7 cellular contexts compared by ENCODE assay signal in the genomic region with DNA sequence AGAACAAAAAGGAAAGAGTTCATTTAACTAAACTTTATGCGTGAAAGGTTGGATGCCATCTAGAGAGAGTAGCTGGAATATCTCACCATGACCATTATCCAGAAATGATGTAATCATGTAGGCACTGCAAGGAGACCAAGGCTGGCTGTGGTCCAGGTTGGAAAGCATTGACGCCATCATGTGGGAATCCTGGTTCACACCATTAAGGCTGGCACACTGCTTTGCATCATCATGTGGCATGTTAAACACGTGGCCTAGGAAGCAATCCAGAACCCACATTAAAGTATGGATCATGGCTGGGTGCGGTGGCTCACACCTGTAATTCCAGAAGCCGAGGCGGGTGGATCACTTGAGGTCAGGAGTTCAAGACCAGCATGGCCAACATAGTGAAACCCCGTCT. TPM values are rescaled to one million over a fixed set of nuclear protein-coding genes. Genes with fewer than 3 reads are reported as not detected.
DNase-seq lines count a peak whose midpoint lies in the region; ATAC-seq and TF ChIP-seq lines count a peak whose summit lies in the region.

No MANE protein-coding gene starts in this region.

- H3K36me3 ChIP-seq in adrenal gland (replicated peaks in 1 of 2) (peaks cover 0 to 20% of the 10 kb centered on the region in 2 donors), tibial nerve (peaks cover 0 to 67% (median 0%) of the 10 kb centered on the region in 3 donors)

- peaks cover 65% of the 10 kb centered on the region for H3K4me1 Mint-ChIP-seq in HFFc6 (ENCODE audit: low read depth)

- H3K9me3 ChIP-seq in adrenal gland (replicated peaks in 1 of 3) (no peaks in the 10 kb centered on the region), right cardiac atrium (ENCODE audit: control insufficient read depth, low read length) (no peaks in the 10 kb centered on the region), tibial nerve (no peaks in the 10 kb centered on the region)

- ATAC-seq in right cardiac atrium = no peak

- WGBS in adrenal gland, 4 donors = 75 to 83% (median 80%) methylated on average over 7 of the region's 7 CpGs
- WGBS in right cardiac atrium = 45% methylated on average over 7 of the region's 7 CpGs
- 43 to 59% methylated on average over 7 of the region's 7 CpGs for WGBS in tibial nerve, 2 donors

- TF ChIP-seq POLR2A in adrenal gland (IDR thresholded peaks at IDR 0.05) (no peak), tibial nerve (IDR thresholded peaks at IDR 0.05) (no peak)

- DNase-seq in HFFc6 (peak; percentile 82), adrenal gland (peak in 4 of 7 donors; percentile 17 to 70 (median 34)), right cardiac atrium (peak; percentile 76 to 82 (median 76)), tibial nerve (ENCODE audit: low spot score in 2 of 2) (peak; percentile 30 to 34), NAMALWA (ENCODE audit: low spot score) (no peak)
- DNase-seq in activated effector memory CD4-positive, alpha-beta T cell treated with anti-CD3 and anti-CD28 coated beads, Interleukin-2, amount 50 U/mL, for 16 hours = no peak
- no peak for DNase-seq in stimulated activated CD4-positive, alpha-beta T cell treated with anti-CD3 and anti-CD28 coated beads, Interleukin-2, amount 100 ng/mL, for 24 hours

- H3K4me3 ChIP-seq in adrenal gland (peak overlapping the region in 1 of 4 donors; percentile 19), right cardiac atrium (ENCODE audit: low read length) (no peak overlapping the region), tibial nerve (peak overlapping the region in 3 of 4 donors; percentile 7 to 81 (median 70))

- peaks cover 33% of the 10 kb centered on the region for H3K27me3 Mint-ChIP-seq in HFFc6 (ENCODE audit: insufficient read depth)

- peak in 1 of 2 donors; percentile 68 for TF ChIP-seq EP300 in tibial nerve (IDR thresholded peaks at IDR 0.05)

- intact Hi-C loops in adrenal gland (cut with DNase I) = loop anchor here in 1 of 2 donors (10.0 kb wide), 1 partner anchor 76 kb away; no protein-coding TSS in a partner anchor
- intact Hi-C loops in right cardiac atrium (cut with DNase I) = loop anchor here in 1 of 4 donors (5.0 to 10.0 kb wide), 4 partner anchors 69 to 1494 kb away; no protein-coding TSS in a partner anchor

- H3K27ac ChIP-seq in adrenal gland (no peak overlapping the region), right cardiac atrium (ENCODE audit: low read length) (no peak overlapping the region), tibial nerve (peak overlapping the region in 2 of 4 donors; percentile 96 to 99)

- H3K27me3 ChIP-seq in adrenal gland (peaks cover 11% of the 10 kb centered on the region), right cardiac atrium (ENCODE audit: control insufficient read depth, insufficient read depth) (no peaks in the 10 kb centered on the region), tibial nerve (no peaks in the 10 kb centered on the region)

- peaks cover 73% of the 10 kb centered on the region for H3K36me3 Mint-ChIP-seq in HFFc6 (ENCODE audit: low read depth)

- peak overlapping the region; percentile 64 for H3K27ac Mint-ChIP-seq in HFFc6

- peak overlapping the region; percentile 94 for H3K4me3 Mint-ChIP-seq in HFFc6

- peaks cover under 1 to 22% of the 10 kb centered on the region in 2 donors for H3K4me1 ChIP-seq in adrenal gland (replicated peaks in 1 of 2)
- H3K4me1 ChIP-seq in right cardiac atrium (ENCODE audit: control insufficient read depth, insufficient read depth, low read length) = peaks cover 6% of the 10 kb centered on the region
- peaks cover 0 to 55% (median 8%) of the 10 kb centered on the region in 4 donors for H3K4me1 ChIP-seq in tibial nerve

- H3K9me3 Mint-ChIP-seq in HFFc6 = peaks cover 13% of the 10 kb centered on the region

- TF ChIP-seq CTCF in HFFc6 (IDR thresholded peaks at IDR 0.05) (peak; percentile 46; the same call in 1 of the 2 replicates), adrenal gland (IDR thresholded peaks at IDR 0.05) (no peak), tibial nerve (IDR thresholded peaks at IDR 0.05) (no peak)

RNA-seq across cellular contexts. Expression of a gene that starts 4.3 kb away (rescaled TPM):
- 100 to 1,000 TPM; 229 to 346 (median 292) TPM for total RNA-seq in HFFc6 (2021; fragmentation: NEBNext Ultra II Directional; extraction: Animal tissue kit (Norgen Biotek cat#: 25700))
- 100 to 1,000 TPM in 1 of 8 donors, 10 to 100 TPM in 7; 29.4 to 111 (median 45.8) TPM for total RNA-seq in adrenal gland
- 10 to 100 TPM; 29.6 to 71.8 (median 37.5) TPM for polyA plus RNA-seq in adrenal gland
- total RNA-seq in right cardiac atrium = 100 to 1,000 TPM in 1 of 4 donors, 10 to 100 TPM in 3; 52.3 to 142 (median 73.8) TPM
- 88.4 TPM for polyA plus RNA-seq in right cardiac atrium
- total RNA-seq in tibial nerve = 100 to 1,000 TPM; 232 to 412 (median 327) TPM

Comparison
In these comparisons a context has a peak if more than half of its experiments do, and no peak if none do; other contexts are left out.
1. DNase-seq: peak in HFFc6 (single experiment), adrenal gland (4 of 7), right cardiac atrium (3 of 3) and tibial nerve (2 of 2); none in activated effector memory CD4-positive, alpha-beta T cell treated with anti-CD3 and anti-CD28 coated beads, Interleukin-2, amount 50 U/mL, for 16 hours (single experiment), NAMALWA (single experiment) and stimulated activated CD4-positive, alpha-beta T cell treated with anti-CD3 and anti-CD28 coated beads, Interleukin-2, amount 100 ng/mL, for 24 hours (0 of 2).